ENCODE assay signal across 24 cellular contexts in genomic region chr16:14572535-14572934, GRCh38.
"Had no signal": no experiment of that assay in that cellular context is flagged by ENCODE, and none has a peak within 500 bp of the region (broad histone marks: within the 10 kb centered on the region; RNA-seq: fewer than 3 reads in every experiment).

No MANE protein-coding gene starts in this region.

- H3K4me1 ChIP-seq: esophagus squamous epithelium, gastrocnemius medialis, heart right ventricle, left ventricle myocardium inferior had no signal

- H3K9me3 ChIP-seq: esophagus squamous epithelium, gastrocnemius medialis, left ventricle myocardium inferior had no signal

- H3K4me3 ChIP-seq: coronary artery, dorsolateral prefrontal cortex, esophagus squamous epithelium, gastrocnemius medialis, heart right ventricle, left ventricle myocardium inferior, lung had no signal

- H3K27me3 Mint-ChIP-seq: memory B cell; naive thymus-derived CD4-positive, alpha-beta T cell had no signal

- ATAC-seq: esophagus mucosa; gastrocnemius medialis; heart right ventricle; left cardiac atrium; naive thymus-derived CD4-positive, alpha-beta T cell had no signal

- H3K27ac ChIP-seq: coronary artery, dorsolateral prefrontal cortex, epithelial cell of prostate, esophagus squamous epithelium, gastrocnemius medialis, heart right ventricle, left ventricle myocardium inferior had no signal

- DNase-seq: dermis blood vessel endothelial cell; dorsolateral prefrontal cortex; effector CD4-positive, alpha-beta T cell; effector memory CD4-positive, alpha-beta T cell; erythroblast; esophagus squamous epithelium; foreskin fibroblast; foreskin melanocyte; gastrocnemius medialis; glutamatergic neuron; head of caudate nucleus; heart right ventricle; hippocampal formation; left cardiac atrium; left ventricle myocardium inferior; mammary epithelial cell; mesendoderm; midbrain; naive thymus-derived CD4-positive, alpha-beta T cell had no signal

- H3K4me3 Mint-ChIP-seq: memory B cell; naive thymus-derived CD4-positive, alpha-beta T cell had no signal

- H3K27me3 ChIP-seq: dorsolateral prefrontal cortex, esophagus squamous epithelium, gastrocnemius medialis, heart right ventricle had no signal
